8 cellular contexts compared by ENCODE assay signal in genomic region chr19:53772943-53773342, GRCh38. TPM values are rescaled to one million over a fixed set of nuclear protein-coding genes. Genes with fewer than 3 reads are reported as not detected.
DNase-seq lines count a peak whose midpoint lies in the region; ATAC-seq and TF ChIP-seq lines count a peak whose summit lies in the region.

No MANE protein-coding gene starts in this region.

- H3K79me2 ChIP-seq in DOHH2 (ENCODE audit: control insufficient read depth, low read length): no peaks in the 10 kb centered on the region

- H3K4me2 ChIP-seq in DOHH2 (ENCODE audit: low read length): no peak overlapping the region

- ATAC-seq in HG03045 (IDR thresholded peaks at IDR 0.05; ENCODE audit: unreplicated experiment) (no peak), GM18502 (IDR thresholded peaks at IDR 0.05; ENCODE audit: poor library complexity, unreplicated experiment) (no peak)

- H3K9me2 ChIP-seq in DOHH2 (replicated peaks; ENCODE audit: control insufficient read depth, low read length): no peaks in the 10 kb centered on the region

- H3K27me3 ChIP-seq in DOHH2 (ENCODE audit: control insufficient read depth, low read length): no peaks in the 10 kb centered on the region
- no peaks in the 10 kb centered on the region for H3K27me3 ChIP-seq in brain microvascular endothelial cell (replicated peaks)

- H3K36me3 ChIP-seq in DOHH2 (ENCODE audit: control insufficient read depth, low read length): no peaks in the 10 kb centered on the region
- H3K36me3 ChIP-seq in brain microvascular endothelial cell (replicated peaks): no peaks in the 10 kb centered on the region

- no peak overlapping the region for H3K27ac ChIP-seq in DOHH2 (ENCODE audit: low read depth, low read length)
- H3K27ac ChIP-seq in brain microvascular endothelial cell: no peak overlapping the region

- H3K4me3 ChIP-seq in DOHH2 (ENCODE audit: low read length) (no peak overlapping the region), brain microvascular endothelial cell (ENCODE audit: low read depth, low read length) (no peak overlapping the region)
- H3K4me3 ChIP-seq in Jurkat, Clone E6-1 (ENCODE audit: low read length): no peak overlapping the region

- in situ Hi-C loops in brain microvascular endothelial cell (cut with HindIII; ENCODE audit: low pct_ligation_motif_present, low sequenced_read_pairs): no loop called here

- no peaks in the 10 kb centered on the region for H3K4me1 ChIP-seq in DOHH2 (ENCODE audit: control insufficient read depth, low read length)

- no peaks in the 10 kb centered on the region for H3K9me3 ChIP-seq in DOHH2 (ENCODE audit: control insufficient read depth, insufficient read depth, low read length)

- TF ChIP-seq CTCF in DOHH2 (IDR thresholded peaks at IDR 0.05; ENCODE audit: low read depth, low read length, poor library complexity, severe bottlenecking) (peak; percentile 66), brain microvascular endothelial cell (IDR thresholded peaks at IDR 0.05; ENCODE audit: low read depth, low read length, missing control alignments) (peak; percentile 67)

- no peaks in the 10 kb centered on the region for H4K20me1 ChIP-seq in DOHH2 (ENCODE audit: control insufficient read depth, insufficient read depth, low read depth, low read length)

- peak; percentile 67 for DNase-seq in Jurkat, Clone E6-1 (ENCODE audit: low read depth, low spot score)
- DNase-seq in SK-N-DZ (ENCODE audit: low spot score) (peak; percentile 32), brain microvascular endothelial cell (peak; percentile 70), kidney tubule cell (ENCODE audit: low spot score) (peak; percentile 48)
- DNase-seq in stimulated activated CD4-positive, alpha-beta T cell treated with anti-CD3 and anti-CD28 coated beads, TNF-alpha, amount 100 ng/mL, for 1 hour (ENCODE audit: low read depth in 3 of 3, low spot score in 1 of 3): peak in 2 of 3 donors; percentile 6 to 8

- no peaks in the 10 kb centered on the region for H3F3A ChIP-seq in DOHH2 (ENCODE audit: control insufficient read depth, insufficient read depth)

RNA-seq across cellular contexts. Expression of gene NLRP12, which starts 51.2 kb away (rescaled TPM):
- not detected for polyA plus RNA-seq in Jurkat, Clone E6-1 (2012; ENCODE audit: insufficient read depth, insufficient read length)
- polyA plus RNA-seq in SK-N-DZ (2014; cell fraction: cytosol; rRNA removed): not detected in 2 replicates
- polyA plus RNA-seq in SK-N-DZ (2014; cell fraction: nucleus; rRNA removed): not detected in 2 replicates

Comparison
In these comparisons a context has a peak if more than half of its experiments do, and no peak if none do; other contexts are left out.
1. DNase-seq: peak in every context shown above with its lines; median percentile 70 in brain microvascular endothelial cell; 67 in Jurkat, Clone E6-1; 48 in kidney tubule cell; 32 in SK-N-DZ; 7 in stimulated activated CD4-positive, alpha-beta T cell treated with anti-CD3 and anti-CD28 coated beads, TNF-alpha, amount 100 ng/mL, for 1 hour.